Comparison of ENCODE assay signal across 1 cellular context in genomic region chr1:7303554-7304347, GRCh38.
TF ChIP-seq lines count a peak whose summit lies in the region.

No MANE protein-coding gene starts in this region.

TF ChIP-seq in IMR-90, 13 proteins besides CTCF, POLR2A, EP300 and RAD21 (continued from another document):
- TF ChIP-seq USF2 (IDR thresholded peaks at IDR 0.05; ENCODE audit: low read depth, low read length): no peak
- peak; percentile 87 for TF ChIP-seq CEBPB (IDR thresholded peaks at IDR 0.05; ENCODE audit: low read depth, low read length)
